ENCODE assay signal across 8 cellular contexts in the genomic region with DNA sequence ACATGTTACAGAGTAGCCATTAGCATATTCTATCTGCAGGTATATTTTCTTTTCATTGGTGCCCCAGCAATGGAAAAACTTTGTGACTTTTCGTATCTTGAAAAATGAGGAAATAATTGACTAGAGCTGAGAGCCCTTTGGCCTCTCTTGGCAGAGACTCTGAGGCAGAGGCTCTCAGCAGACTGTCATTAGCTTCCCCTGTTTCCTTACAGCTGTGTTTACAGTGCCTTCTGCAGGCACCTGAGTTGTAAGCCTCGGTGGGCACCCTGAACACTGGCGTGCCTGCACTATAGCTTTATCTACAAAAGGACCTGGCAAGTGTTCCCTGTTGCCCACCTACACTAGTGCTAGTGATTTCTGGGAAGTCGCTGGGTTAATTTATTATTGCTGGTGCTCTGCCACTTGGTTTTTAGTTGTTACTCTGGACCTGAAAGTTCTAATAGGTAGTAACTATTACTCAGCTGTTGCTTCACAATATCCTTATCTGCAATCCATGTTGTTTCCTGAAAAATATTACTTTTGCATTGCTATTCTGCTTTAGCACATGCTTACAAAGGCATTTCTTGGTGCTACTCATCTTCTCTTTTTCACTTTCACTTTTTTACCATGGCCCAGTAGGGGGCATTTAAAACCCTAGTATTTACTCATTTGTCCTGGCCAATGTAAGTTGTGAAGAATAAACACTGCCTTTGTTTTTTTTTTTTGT. TPM values are rescaled to one million over a fixed set of nuclear protein-coding genes. Genes with fewer than 3 reads are reported as not detected.
DNase-seq lines count a peak whose midpoint lies in the region; ATAC-seq, FAIRE-seq and TF ChIP-seq lines count a peak whose summit lies in the region.

No MANE protein-coding gene starts in this region.

- dilution Hi-C loops in mammary epithelial cell (cut with HindIII; ENCODE audit: low sequenced_read_pairs) = no loop called here

- no peak for DNase-seq in GM12892 (ENCODE audit: insufficient read length)
- DNase-seq in Peyer's patch = peak in 2 of 3 donors; percentile 63 to 66
- DNase-seq in left lobe of liver (ENCODE audit: low spot score) = peak; percentile 68
- DNase-seq in mammary epithelial cell = no peak
- no peak for DNase-seq in H54 (ENCODE audit: insufficient read length, low spot score)
- no peak for DNase-seq in GOT3 (lab: John Stamatoyannopoulos, UW)
- DNase-seq in activated CD4-positive, alpha-beta T cell treated with anti-CD3 and anti-CD28 coated beads, Interleukin-2, amount 50 U/mL, for 4 hours = no peak

- no peak overlapping the region for H2AFZ ChIP-seq in mammary epithelial cell (ENCODE audit: low read depth, low read length)

- in situ Hi-C loops in mammary epithelial cell (cut with MboI; ENCODE audit: low sequenced_read_pairs in 2 of 2) = no loop called here

- H3K27ac ChIP-seq in Peyer's patch (peak overlapping the region in 3 of 4 donors; percentile 27 to 74 (median 54)), mammary epithelial cell (ENCODE audit: insufficient read depth, low read depth, low read length) (no peak overlapping the region)

- H3K4me2 ChIP-seq in mammary epithelial cell (ENCODE audit: insufficient read depth, low read depth, low read length) = no peak overlapping the region

- H3K36me3 ChIP-seq in Peyer's patch = no peaks in the 10 kb centered on the region
- no peaks in the 10 kb centered on the region for H3K36me3 ChIP-seq in mammary epithelial cell (ENCODE audit: insufficient read depth, low read length)

- TF ChIP-seq POLR2A in GM12892 (IDR thresholded peaks at IDR 0.05; ENCODE audit: low read depth, low read length) (no peak), Peyer's patch (IDR thresholded peaks at IDR 0.05) (no peak), H54 (IDR thresholded peaks at IDR 0.05; ENCODE audit: low read depth, low read length) (no peak)

- CTCF ChIA-PET in mammary epithelial cell (lab: Charles Lee; ENCODE audit: low non-redundant PET) = no interaction called here

- 65% methylated on average over 4 of the region's 4 CpGs for WGBS in mammary epithelial cell (ENCODE audit: low coverage, missing lambda C conversion rate)

- H3K9me3 ChIP-seq in Peyer's patch (no peaks in the 10 kb centered on the region), mammary epithelial cell (replicated peaks; ENCODE audit: insufficient read depth, low read length) (no peaks in the 10 kb centered on the region)

- FAIRE-seq in GM12892 (lab: Jason Lieb, UNC) = peak; percentile 50
- FAIRE-seq in H54 (lab: Jason Lieb, UNC) = no peak

- H3K79me2 ChIP-seq in mammary epithelial cell (ENCODE audit: insufficient read depth, low read length) = no peaks in the 10 kb centered on the region

- H3K4me3 ChIP-seq in Peyer's patch (peak overlapping the region in 2 of 4 donors; percentile 12 to 42), mammary epithelial cell (replicated peaks in 1 of 3; ENCODE audit: insufficient read depth in 1 of 3, low read depth in 2 of 3, low read length in 3 of 3) (no peak overlapping the region)

- ATAC-seq in GM21825 (IDR thresholded peaks at IDR 0.05; ENCODE audit: unreplicated experiment) (peak; percentile 66), left lobe of liver (peak; percentile 97)

- no TSS peak for BruUV-seq in mammary epithelial cell (replicated peaks; lab: Mats Ljungman, UMichigan)

- H4K20me1 ChIP-seq in mammary epithelial cell (ENCODE audit: insufficient read depth, low read length) = no peaks in the 10 kb centered on the region

- H3K27me3 ChIP-seq in Peyer's patch = no peaks in the 10 kb centered on the region
- no peaks in the 10 kb centered on the region for H3K27me3 ChIP-seq in mammary epithelial cell (ENCODE audit: insufficient read depth, low read length)

- intact Hi-C loops in mammary epithelial cell (cut with micrococcal nuclease) = no loop called here

- H3K9ac ChIP-seq in mammary epithelial cell (ENCODE audit: insufficient read depth, low read length) = no peak overlapping the region

- peak in 2 of 6 experiments; percentile 20 to 32 for TF ChIP-seq CTCF in Peyer's patch (IDR thresholded peaks at IDR 0.05)
- no peak for TF ChIP-seq CTCF in mammary epithelial cell (conservative IDR thresholded peaks at IDR 0.05 in 1 of 2, IDR thresholded peaks at IDR 0.05 in 1 of 2; ENCODE audit: extremely low read depth in 1 of 2, insufficient read depth in 1 of 2, low read depth in 1 of 2, low read length in 2 of 2)

- H3K4me1 ChIP-seq in Peyer's patch (peaks cover 0 to 4% (median 0%) of the 10 kb centered on the region in 4 donors), mammary epithelial cell (ENCODE audit: insufficient read depth, low read length) (no peaks in the 10 kb centered on the region)

RNA-seq across cellular contexts. Expression of a gene that starts 7.8 kb away (rescaled TPM):
- not detected for polyA plus RNA-seq in GM12892 (2012; ENCODE audit: missing spikeins)
- total RNA-seq in Peyer's patch (10 to 100 TPM in 1 of 4 donors, 1 to 10 TPM in 3; 4.9 to 11.0 (median 7.3) TPM), left lobe of liver (0.73 TPM), mammary epithelial cell (not detected)
- not detected for polyA plus RNA-seq in mammary epithelial cell
- polyA minus RNA-seq in mammary epithelial cell = not detected

Comparison
In these comparisons a context has a peak if more than half of its experiments do, and no peak if none do; other contexts are left out.
1. DNase-seq: peak in Peyer's patch (2 of 3) and left lobe of liver (single experiment); none in GM12892 (single experiment), mammary epithelial cell (single experiment), H54 (single experiment), GOT3 (single experiment) and activated CD4-positive, alpha-beta T cell treated with anti-CD3 and anti-CD28 coated beads, Interleukin-2, amount 50 U/mL, for 4 hours (0 of 2).